In genomic region chr7:44121761-44122420, GRCh38 we compare ENCODE assay signal across 13 cellular contexts. TPM values are rescaled to one million over a fixed set of nuclear protein-coding genes. Genes with fewer than 3 reads are reported as not detected.
DNase-seq lines count a peak whose midpoint lies in the region; ATAC-seq and TF ChIP-seq lines count a peak whose summit lies in the region.
"Had no signal": no experiment of that assay in that cellular context is flagged by ENCODE, and none has a peak within 500 bp of the region (broad histone marks: within the 10 kb centered on the region; RNA-seq: fewer than 3 reads in every experiment).

No MANE protein-coding gene starts in this region.

- ATAC-seq in naive B cell (ENCODE audit: low read depth in 2 of 2) (no peak), GM19463 (IDR thresholded peaks at IDR 0.05; ENCODE audit: unreplicated experiment) (no peak), GM21825 (IDR thresholded peaks at IDR 0.05; ENCODE audit: unreplicated experiment) (no peak)

- intact Hi-C loops in activated T-helper 2 cell treated with anti-CD3 and anti-CD28 coated beads, Interferon-gamma antibody, Interleukin-2, Interleukin-4, amounts not matched to agents 10 μg/mL and 5 μg/mL and 100 μg/mL, durations not matched to agents 14 hours and 24 hours and 36 hours (cut with micrococcal nuclease), result no loop called here

- peaks cover 48% of the 10 kb centered on the region for H3K36me3 Mint-ChIP-seq in activated T-helper 2 cell treated with anti-CD3 and anti-CD28 coated beads, Interferon-gamma antibody, Interleukin-2, Interleukin-4, amounts not matched to agents 10 μg/mL and 5 μg/mL and 100 μg/mL, durations not matched to agents 14 hours and 24 hours and 36 hours (ENCODE audit: low read depth)
- H3K36me3 Mint-ChIP-seq in naive B cell, result peaks cover 7 to 15% of the 10 kb centered on the region in 2 donors

- peak overlapping the region; percentile 62 for H3K27ac Mint-ChIP-seq in activated T-helper 2 cell treated with anti-CD3 and anti-CD28 coated beads, Interferon-gamma antibody, Interleukin-2, Interleukin-4, amounts not matched to agents 10 μg/mL and 5 μg/mL and 100 μg/mL, durations not matched to agents 14 hours and 24 hours and 36 hours
- peak overlapping the region in 2 of 6 donors; percentile 44 to 94 for H3K27ac Mint-ChIP-seq in naive B cell

- 0 out of 2 replicates have a peak, but pooled peaks cover 2% of the 10 kb centered on the region for H3K27me3 ChIP-seq in HAP-1 (ENCODE audit: low read depth)
- H3K27me3 ChIP-seq: SJCRH30 had no signal

- H3K36me3 ChIP-seq in HAP-1 (replicated peaks), result peaks cover 50% of the 10 kb centered on the region

- no peak for TF ChIP-seq CTCF in AG10803 (conservative IDR thresholded peaks at IDR 0.05; ENCODE audit: low read length)

- peak overlapping the region; percentile 86 for H3K4me3 Mint-ChIP-seq in activated T-helper 2 cell treated with anti-CD3 and anti-CD28 coated beads, Interferon-gamma antibody, Interleukin-2, Interleukin-4, amounts not matched to agents 10 μg/mL and 5 μg/mL and 100 μg/mL, durations not matched to agents 14 hours and 24 hours and 36 hours (ENCODE audit: low read depth)
- peak overlapping the region in 6 of 8 donors; percentile 15 to 97 (median 84) for H3K4me3 Mint-ChIP-seq in naive B cell

- peaks cover 31% of the 10 kb centered on the region for H3K4me1 Mint-ChIP-seq in activated T-helper 2 cell treated with anti-CD3 and anti-CD28 coated beads, Interferon-gamma antibody, Interleukin-2, Interleukin-4, amounts not matched to agents 10 μg/mL and 5 μg/mL and 100 μg/mL, durations not matched to agents 14 hours and 24 hours and 36 hours (ENCODE audit: low read depth)
- H3K4me1 Mint-ChIP-seq in naive B cell, result peaks cover 27 to 40% (median 34%) of the 10 kb centered on the region in 3 donors

- no peaks in the 10 kb centered on the region for H3K9me3 Mint-ChIP-seq in activated T-helper 2 cell treated with anti-CD3 and anti-CD28 coated beads, Interferon-gamma antibody, Interleukin-2, Interleukin-4, amounts not matched to agents 10 μg/mL and 5 μg/mL and 100 μg/mL, durations not matched to agents 14 hours and 24 hours and 36 hours
- peaks cover 0 to 3% (median 0%) of the 10 kb centered on the region in 7 donors for H3K9me3 Mint-ChIP-seq in naive B cell
- H3K9me3 Mint-ChIP-seq: activated naive CD8-positive, alpha-beta T cell treated with anti-CD3 and anti-CD28 coated beads, Interleukin-2, amount 10 ng/mL, durations not matched to agents 7 days and 5 days had no signal

- peaks cover 11% of the 10 kb centered on the region for H3K4me1 ChIP-seq in HAP-1

- peaks cover 6% of the 10 kb centered on the region for H3K27me3 Mint-ChIP-seq in activated T-helper 2 cell treated with anti-CD3 and anti-CD28 coated beads, Interferon-gamma antibody, Interleukin-2, Interleukin-4, amounts not matched to agents 10 μg/mL and 5 μg/mL and 100 μg/mL, durations not matched to agents 14 hours and 24 hours and 36 hours (ENCODE audit: low read depth)
- H3K27me3 Mint-ChIP-seq in naive B cell, result no peaks in the 10 kb centered on the region

- no peaks in the 10 kb centered on the region for H3K9me3 ChIP-seq in HAP-1
- H3K9me3 ChIP-seq: SJCRH30 had no signal

- in situ Hi-C loops in HAP-1 (cut with MboI; ENCODE audit: low sequenced_read_pairs), result no loop called here

- DNase-seq in AG10803 (ENCODE audit: low read depth) (no peak), HAP-1 (ENCODE audit: low spot score in 2 of 2) (no peak), naive B cell (no peak), dedifferentiated amniotic fluid mesenchymal stem cell (ENCODE audit: extremely low spot score) (no peak)
- DNase-seq in activated T-helper 2 cell treated with anti-CD3 and anti-CD28 coated beads, Interferon-gamma antibody, Interleukin-2, Interleukin-4, amounts not matched to agents 10 μg/mL and 5 μg/mL and 100 μg/mL, durations not matched to agents 14 hours and 24 hours and 36 hours (ENCODE audit: low spot score), result no peak
- no peak for DNase-seq in stimulated activated naive CD4-positive, alpha-beta T cell treated with Interleukin-2 at 50 U/mL for 16 hours (lab: John Stamatoyannopoulos, UW)
- DNase-seq: activated naive CD8-positive, alpha-beta T cell treated with anti-CD3 and anti-CD28 coated beads, Interleukin-2, amount 10 ng/mL, durations not matched to agents 7 days and 5 days; DMS79; NCI-H1694; SJCRH30 had no signal

- H3K4me3 ChIP-seq in AG10803 (ENCODE audit: low read length) (peak overlapping the region; percentile 66; the same call in 1 of the 2 replicates), HAP-1 (peak overlapping the region; percentile 68)

RNA-seq across cellular contexts. Expression of gene POLD2, which starts 1.5 kb away (rescaled TPM):
- 205 and 215 TPM in 2 replicates for total RNA-seq in activated T-helper 2 cell treated with anti-CD3 and anti-CD28 coated beads, Interferon-gamma antibody, Interleukin-2, Interleukin-4, amounts not matched to agents 10 μg/mL and 5 μg/mL and 100 μg/mL, durations not matched to agents 14 hours and 24 hours and 36 hours
- 100 to 1,000 TPM in 2 of 6 donors, 10 to 100 TPM in 4; 80.6 to 128 (median 88.6) TPM for polyA plus RNA-seq in naive B cell (ENCODE audit: low read depth in 6 of 6)

RNA-seq across cellular contexts. Expression of gene AEBP1, which starts 17.7 kb away (rescaled TPM):
- total RNA-seq in activated T-helper 2 cell treated with anti-CD3 and anti-CD28 coated beads, Interferon-gamma antibody, Interleukin-2, Interleukin-4, amounts not matched to agents 10 μg/mL and 5 μg/mL and 100 μg/mL, durations not matched to agents 14 hours and 24 hours and 36 hours, result 36.4 and 38.7 TPM in 2 replicates
- 10 to 100 TPM in 1 of 6 donors, 1 to 10 TPM in 5; 1.9 to 18.5 (median 4.1) TPM for polyA plus RNA-seq in naive B cell (ENCODE audit: low read depth in 6 of 6)

RNA-seq across cellular contexts. Expression of gene MYL7, which starts 19.2 kb away (rescaled TPM):
- total RNA-seq in activated T-helper 2 cell treated with anti-CD3 and anti-CD28 coated beads, Interferon-gamma antibody, Interleukin-2, Interleukin-4, amounts not matched to agents 10 μg/mL and 5 μg/mL and 100 μg/mL, durations not matched to agents 14 hours and 24 hours and 36 hours, result not detected in 2 replicates
- not detected for polyA plus RNA-seq in naive B cell (ENCODE audit: low read depth in 6 of 6)
- total RNA-seq: activated naive CD8-positive, alpha-beta T cell treated with anti-CD3 and anti-CD28 coated beads, Interleukin-2, amount 10 ng/mL, durations not matched to agents 7 days and 5 days; mucosa of gallbladder; SJCRH30 had no signal

RNA-seq across cellular contexts. Expression of gene POLM, which starts 39.6 kb away (rescaled TPM):
- 36.8 and 42.7 TPM in 2 replicates for total RNA-seq in activated T-helper 2 cell treated with anti-CD3 and anti-CD28 coated beads, Interferon-gamma antibody, Interleukin-2, Interleukin-4, amounts not matched to agents 10 μg/mL and 5 μg/mL and 100 μg/mL, durations not matched to agents 14 hours and 24 hours and 36 hours
- 10 to 100 TPM; 26.3 to 53.0 (median 31.4) TPM for polyA plus RNA-seq in naive B cell (ENCODE audit: low read depth in 6 of 6)

RNA-seq across cellular contexts. Expression of gene PGAM2, which starts 56.5 kb away (rescaled TPM):
- total RNA-seq in activated T-helper 2 cell treated with anti-CD3 and anti-CD28 coated beads, Interferon-gamma antibody, Interleukin-2, Interleukin-4, amounts not matched to agents 10 μg/mL and 5 μg/mL and 100 μg/mL, durations not matched to agents 14 hours and 24 hours and 36 hours, result 0.67 and 0.73 TPM in 2 replicates
- polyA plus RNA-seq in naive B cell (ENCODE audit: low read depth in 6 of 6), result not detected
- total RNA-seq: SJCRH30 had no signal
